2 cellular contexts compared by ENCODE assay signal in genomic region chr17:32722733-32723132, GRCh38.
A peak's percentile ranks its signal among the peaks of the same experiment; 100 is the strongest.
TF ChIP-seq lines count a peak whose summit lies in the region.

No MANE protein-coding gene starts in this region.

TF ChIP-seq in K562, 482 proteins besides CTCF, POLR2A, EP300 and RAD21 (continues in another document):
- TF ChIP-seq ZNF316 (IDR thresholded peaks at IDR 0.05) = peak; percentile 62
- no peak for TF ChIP-seq MYNN (IDR thresholded peaks at IDR 0.05)
- TF ChIP-seq MYNN (CRISPR knock-in tag; IDR thresholded peaks at IDR 0.05) = no peak
- peak; percentile 53 for TF ChIP-seq ARID1B (IDR thresholded peaks at IDR 0.05)
- peak; percentile 83 for TF ChIP-seq ATF3 (IDR thresholded peaks at IDR 0.05)
- no peak for TF ChIP-seq ATF3 (CRISPR knock-in tag; conservative IDR thresholded peaks at IDR 0.05)
- peak; percentile 66 for TF ChIP-seq FOSL1 (tag; conservative IDR thresholded peaks at IDR 0.05)
- peak; percentile 67 for TF ChIP-seq CBFA2T2 (conservative IDR thresholded peaks at IDR 0.05)
- TF ChIP-seq NCOR1 (IDR thresholded peaks at IDR 0.05) = 0 out of 2 replicates have a peak, but pooled peaks have one; percentile 42
- TF ChIP-seq MITF (IDR thresholded peaks at IDR 0.05) = peak; percentile 45; the same call in 1 of the 2 replicates
- peak; percentile 84 for TF ChIP-seq JUND (IDR thresholded peaks at IDR 0.05; ENCODE audit: borderline replicate concordance, low read depth, low read length)
- peak; percentile 19; the same call in 1 of the 3 replicates for TF ChIP-seq JUND (tag; IDR thresholded peaks at IDR 0.05; ENCODE audit: borderline replicate concordance, low read depth, low read length)
- peak in 1 of 2 experiments; percentile 54; a peak in 1 of 4 replicates for TF ChIP-seq RCOR1 (IDR thresholded peaks at IDR 0.05; ENCODE audit: borderline replicate concordance in 1 of 2, low read depth in 2 of 2, low read length in 2 of 2)
- no peak for TF ChIP-seq RFX1 (IDR thresholded peaks at IDR 0.05)
- TF ChIP-seq DPF2 (IDR thresholded peaks at IDR 0.05) = 0 out of 2 replicates have a peak, but pooled peaks have one; percentile 11
- no peak for TF ChIP-seq HES1 (IDR thresholded peaks at IDR 0.05; ENCODE audit: low read depth)
- peak; percentile 43 for TF ChIP-seq TFE3 (CRISPR knock-in tag; IDR thresholded peaks at IDR 0.05)
- peak; percentile 36 to 64; a peak in 3 of 4 replicates for TF ChIP-seq KDM1A (IDR thresholded peaks at IDR 0.05)
- peak; percentile 69 for TF ChIP-seq HMBOX1 (IDR thresholded peaks at IDR 0.05)
- TF ChIP-seq TOE1 (IDR thresholded peaks at IDR 0.05; ENCODE audit: borderline replicate concordance) = peak; percentile 43; the same call in 1 of the 2 replicates
- no peak for TF ChIP-seq TOE1 (CRISPR knock-in tag; IDR thresholded peaks at IDR 0.05; ENCODE audit: borderline replicate concordance, low read depth)
- peak; percentile 62; the same call in 1 of the 2 replicates for TF ChIP-seq JUN (IDR thresholded peaks at IDR 0.05; ENCODE audit: borderline replicate concordance, low read depth, low read length)
- TF ChIP-seq JUN (CRISPR knock-in tag; IDR thresholded peaks at IDR 0.05; ENCODE audit: borderline replicate concordance) = no peak
- TF ChIP-seq ZNF583 (CRISPR knock-in tag; IDR thresholded peaks at IDR 0.05) = no peak
- TF ChIP-seq SOX6 (IDR thresholded peaks at IDR 0.05) = 0 out of 2 replicates have a peak, but pooled peaks have one; percentile 14
- TF ChIP-seq C11orf30 (IDR thresholded peaks at IDR 0.05; ENCODE audit: low read depth) = peak; percentile 27; the same call in 1 of the 2 replicates
- no peak for TF ChIP-seq FOXA3 (CRISPR knock-in tag; conservative IDR thresholded peaks at IDR 0.05 in 1 of 2, IDR thresholded peaks at IDR 0.05 in 1 of 2)
- no peak for TF ChIP-seq MYBL2 (IDR thresholded peaks at IDR 0.05; ENCODE audit: low read depth)
- no peak for TF ChIP-seq MYBL2 (CRISPR knock-in tag; IDR thresholded peaks at IDR 0.05; ENCODE audit: borderline replicate concordance)
- peak; percentile 36; the same call in 1 of the 2 replicates for TF ChIP-seq MAFG (tag; conservative IDR thresholded peaks at IDR 0.05)
- TF ChIP-seq TAF9B (IDR thresholded peaks at IDR 0.05; ENCODE audit: partially characterized antibody) = peak; percentile 32
- TF ChIP-seq FOXJ2 (tag; IDR thresholded peaks at IDR 0.05) = no peak
- TF ChIP-seq TEAD4 (IDR thresholded peaks at IDR 0.05; ENCODE audit: low read length) = 0 out of 2 replicates have a peak, but pooled peaks have one; percentile 31
- no peak for TF ChIP-seq TEAD4 (CRISPR knock-in tag; IDR thresholded peaks at IDR 0.05; ENCODE audit: borderline replicate concordance)
- TF ChIP-seq TRIM24 (IDR thresholded peaks at IDR 0.05) = peak; percentile 34 to 39; a peak in 1 of 4 replicates
- peak; percentile 55; the same call in 1 of the 2 replicates for TF ChIP-seq BHLHE40 (IDR thresholded peaks at IDR 0.05; ENCODE audit: low read length)
- TF ChIP-seq CBFA2T3 (IDR thresholded peaks at IDR 0.05) = peak; percentile 75

TF ChIP-seq in endothelial cell of umbilical vein, 7 proteins besides CTCF, POLR2A, EP300 and RAD21:
- TF ChIP-seq EZH2 (IDR thresholded peaks at IDR 0.05; ENCODE audit: borderline replicate concordance, low read depth, low read length, severe bottlenecking) (no peak), JUN (IDR thresholded peaks at IDR 0.05; ENCODE audit: borderline replicate concordance, insufficient read depth, insufficient read length, low read depth) (peak; percentile 6)
TF ChIP-seq in endothelial cell of umbilical vein: peak in this region for 1.
